In the genomic region with DNA sequence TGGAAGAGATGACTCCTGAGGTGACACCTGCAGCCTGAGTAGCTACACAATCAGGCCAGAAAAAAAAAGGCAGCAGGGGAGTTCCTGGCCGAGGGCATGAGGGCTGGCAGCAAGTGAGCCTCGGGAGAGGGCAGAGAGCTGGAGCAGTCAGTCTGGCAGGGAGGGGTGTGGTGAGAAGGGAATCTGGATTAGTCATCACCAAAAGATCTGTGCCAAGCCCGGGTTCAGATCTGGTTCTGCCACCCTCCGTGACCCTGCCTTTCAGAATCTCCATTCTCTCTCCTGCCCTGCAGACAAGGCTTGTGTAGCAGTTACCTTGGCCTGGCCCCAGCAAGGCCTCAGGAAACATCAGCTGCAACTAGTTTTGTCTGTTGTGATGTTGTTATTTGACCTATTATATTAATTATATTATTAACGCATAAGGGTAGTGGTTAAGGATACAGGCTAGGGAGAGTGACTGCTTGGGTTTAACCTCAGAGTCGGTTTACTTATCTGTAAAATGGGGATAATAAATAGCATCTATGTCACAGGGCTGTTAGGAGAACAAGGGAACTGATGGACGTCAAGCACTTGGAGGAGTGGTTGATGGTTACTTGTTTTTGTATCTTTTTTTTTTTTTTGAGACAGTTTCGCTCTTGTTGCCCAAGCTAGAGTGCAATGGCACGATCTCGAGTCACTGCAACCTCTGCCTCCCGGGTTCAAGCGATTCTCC, we compare ENCODE assay signal across 1 cellular context.
TF ChIP-seq lines count a peak whose summit lies in the region.

No MANE protein-coding gene starts in this region.

TF ChIP-seq in A549, 52 proteins besides CTCF, POLR2A, EP300 and RAD21 (continued from another document):
- TF ChIP-seq, protein P1, sequence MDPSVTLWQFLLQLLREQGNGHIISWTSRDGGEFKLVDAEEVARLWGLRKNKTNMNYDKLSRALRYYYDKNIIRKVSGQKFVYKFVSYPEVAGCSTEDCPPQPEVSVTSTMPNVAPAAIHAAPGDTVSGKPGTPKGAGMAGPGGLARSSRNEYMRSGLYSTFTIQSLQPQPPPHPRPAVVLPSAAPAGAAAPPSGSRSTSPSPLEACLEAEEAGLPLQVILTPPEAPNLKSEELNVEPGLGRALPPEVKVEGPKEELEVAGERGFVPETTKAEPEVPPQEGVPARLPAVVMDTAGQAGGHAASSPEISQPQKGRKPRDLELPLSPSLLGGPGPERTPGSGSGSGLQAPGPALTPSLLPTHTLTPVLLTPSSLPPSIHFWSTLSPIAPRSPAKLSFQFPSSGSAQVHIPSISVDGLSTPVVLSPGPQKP (IDR thresholded peaks at IDR 0.05; ENCODE audit: low read depth, low read length) = no peak
- TF ChIP-seq, protein P2, sequence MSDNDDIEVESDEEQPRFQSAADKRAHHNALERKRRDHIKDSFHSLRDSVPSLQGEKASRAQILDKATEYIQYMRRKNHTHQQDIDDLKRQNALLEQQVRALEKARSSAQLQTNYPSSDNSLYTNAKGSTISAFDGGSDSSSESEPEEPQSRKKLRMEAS (IDR thresholded peaks at IDR 0.05) = peak; percentile 83
- peak; percentile 71; the same call in 1 of the 2 replicates for TF ChIP-seq RARB (CRISPR knock-in tag; IDR thresholded peaks at IDR 0.05)
- no peak for TF ChIP-seq HOXB13 (CRISPR knock-in tag; IDR thresholded peaks at IDR 0.05; ENCODE audit: low read depth)
- peak; percentile 59; the same call in 1 of the 2 replicates for TF ChIP-seq HDAC2 (IDR thresholded peaks at IDR 0.05)
- no peak for TF ChIP-seq HEYL (CRISPR knock-in tag; IDR thresholded peaks at IDR 0.05)
- TF ChIP-seq FOXS1 (CRISPR knock-in tag; IDR thresholded peaks at IDR 0.05) = no peak
- TF ChIP-seq CBX8 (IDR thresholded peaks at IDR 0.05) = no peak
- TF ChIP-seq JUN (IDR thresholded peaks at IDR 0.05) = peak; percentile 39 to 61; a peak in 2 of 5 replicates
- TF ChIP-seq JUNB (IDR thresholded peaks at IDR 0.05) = peak; percentile 43; the same call in 1 of the 2 replicates
- TF ChIP-seq, protein P3, sequence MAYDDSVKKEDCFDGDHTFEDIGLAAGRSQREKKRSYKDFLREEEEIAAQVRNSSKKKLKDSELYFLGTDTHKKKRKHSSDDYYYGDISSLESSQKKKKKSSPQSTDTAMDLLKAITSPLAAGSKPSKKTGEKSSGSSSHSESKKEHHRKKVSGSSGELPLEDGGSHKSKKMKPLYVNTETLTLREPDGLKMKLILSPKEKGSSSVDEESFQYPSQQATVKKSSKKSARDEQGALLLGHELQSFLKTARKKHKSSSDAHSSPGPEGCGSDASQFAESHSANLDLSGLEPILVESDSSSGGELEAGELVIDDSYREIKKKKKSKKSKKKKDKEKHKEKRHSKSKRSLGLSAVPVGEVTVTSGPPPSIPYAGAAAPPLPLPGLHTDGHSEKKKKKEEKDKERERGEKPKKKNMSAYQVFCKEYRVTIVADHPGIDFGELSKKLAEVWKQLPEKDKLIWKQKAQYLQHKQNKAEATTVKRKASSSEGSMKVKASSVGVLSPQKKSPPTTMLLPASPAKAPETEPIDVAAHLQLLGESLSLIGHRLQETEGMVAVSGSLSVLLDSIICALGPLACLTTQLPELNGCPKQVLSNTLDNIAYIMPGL (CRISPR knock-in tag; IDR thresholded peaks at IDR 0.05; ENCODE audit: borderline replicate concordance) = no peak
- TF ChIP-seq CHD2 (IDR thresholded peaks at IDR 0.05; ENCODE audit: low read length, partially characterized antibody) = no peak
- no peak for TF ChIP-seq BHLHE40 (IDR thresholded peaks at IDR 0.05; ENCODE audit: low read depth, low read length)
- no peak for TF ChIP-seq KDM5A (IDR thresholded peaks at IDR 0.05)
- TF ChIP-seq SREBF2 (IDR thresholded peaks at IDR 0.05) = no peak
- TF ChIP-seq ZNF302 (CRISPR knock-in tag; IDR thresholded peaks at IDR 0.05) = peak; percentile 10; the same call in 1 of the 2 replicates
- TF ChIP-seq, protein P4, sequence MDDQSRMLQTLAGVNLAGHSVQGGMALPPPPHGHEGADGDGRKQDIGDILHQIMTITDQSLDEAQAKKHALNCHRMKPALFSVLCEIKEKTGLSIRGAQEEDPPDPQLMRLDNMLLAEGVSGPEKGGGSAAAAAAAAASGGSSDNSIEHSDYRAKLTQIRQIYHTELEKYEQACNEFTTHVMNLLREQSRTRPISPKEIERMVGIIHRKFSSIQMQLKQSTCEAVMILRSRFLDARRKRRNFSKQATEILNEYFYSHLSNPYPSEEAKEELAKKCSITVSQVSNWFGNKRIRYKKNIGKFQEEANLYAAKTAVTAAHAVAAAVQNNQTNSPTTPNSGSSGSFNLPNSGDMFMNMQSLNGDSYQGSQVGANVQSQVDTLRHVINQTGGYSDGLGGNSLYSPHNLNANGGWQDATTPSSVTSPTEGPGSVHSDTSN (IDR thresholded peaks at IDR 0.05) = no peak
- TF ChIP-seq FOSB (CRISPR knock-in tag; IDR thresholded peaks at IDR 0.05) = no peak
- TF ChIP-seq HOXB5 (CRISPR knock-in tag; IDR thresholded peaks at IDR 0.05) = no peak
- 0 out of 2 replicates have a peak, but pooled peaks have one; percentile 54 for TF ChIP-seq FOSL2 (IDR thresholded peaks at IDR 0.05)
- peak; percentile 92 for TF ChIP-seq FOSL2 (CRISPR knock-in tag; IDR thresholded peaks at IDR 0.05)
- TF ChIP-seq PHF8 (IDR thresholded peaks at IDR 0.05; ENCODE audit: borderline replicate concordance, low read depth) = no peak
- no peak for TF ChIP-seq POLR2AphosphoS2 (conservative IDR thresholded peaks at IDR 0.05; ENCODE audit: low read length)
- no peak for TF ChIP-seq MAZ (IDR thresholded peaks at IDR 0.05; ENCODE audit: borderline replicate concordance, low read depth, low read length)
- TF ChIP-seq, protein P5, sequence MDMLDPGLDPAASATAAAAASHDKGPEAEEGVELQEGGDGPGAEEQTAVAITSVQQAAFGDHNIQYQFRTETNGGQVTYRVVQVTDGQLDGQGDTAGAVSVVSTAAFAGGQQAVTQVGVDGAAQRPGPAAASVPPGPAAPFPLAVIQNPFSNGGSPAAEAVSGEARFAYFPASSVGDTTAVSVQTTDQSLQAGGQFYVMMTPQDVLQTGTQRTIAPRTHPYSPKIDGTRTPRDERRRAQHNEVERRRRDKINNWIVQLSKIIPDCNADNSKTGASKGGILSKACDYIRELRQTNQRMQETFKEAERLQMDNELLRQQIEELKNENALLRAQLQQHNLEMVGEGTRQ (IDR thresholded peaks at IDR 0.05) = no peak
TF ChIP-seq in A549: peak in this region for 7.
